In genomic region chr15:63893866-63894661, GRCh38 we compare ENCODE assay signal across 19 cellular contexts.
DNase-seq lines count a peak whose midpoint lies in the region; ATAC-seq and TF ChIP-seq lines count a peak whose summit lies in the region.
"Had no signal": no experiment of that assay in that cellular context is flagged by ENCODE, and none has a peak within 500 bp of the region (broad histone marks: within the 10 kb centered on the region; RNA-seq: fewer than 3 reads in every experiment).

No MANE protein-coding gene starts in this region.

- H3K4me1 Mint-ChIP-seq in CD4-positive, alpha-beta T cell (ENCODE audit: low read depth), result peaks cover 88% of the 10 kb centered on the region
- peaks cover 58% of the 10 kb centered on the region for H3K4me1 Mint-ChIP-seq in endothelial cell (ENCODE audit: unreplicated experiment)

- intact Hi-C loops in CD4-positive, alpha-beta T cell (cut with DNase I, micrococcal nuclease), result loop anchor here (1.0 to 5.0 kb wide), 5 partner anchors 34 to 282 kb away; no protein-coding TSS in a partner anchor
- intact Hi-C loops in psoas muscle (cut with DNase I), result loop anchor here (5.0 kb wide), 3 partner anchors 62 to 153 kb away; partner anchors contain the start of genes HERC1 (in 2 of the 2) and DAPK2 (in 1 of the 2)
- intact Hi-C loops in adrenal gland (cut with DNase I), result loop anchor here (5.0 to 10.0 kb wide), 2 partner anchors 139 to 142 kb away; no protein-coding TSS in a partner anchor

- no peaks in the 10 kb centered on the region for H3K9me3 ChIP-seq in CD4-positive, alpha-beta T cell (ENCODE audit: control insufficient read depth, low read length)
- H3K9me3 ChIP-seq in KOPT-K1 (ENCODE audit: insufficient read depth, low read length, poor library complexity, severe bottlenecking), result no peaks in the 10 kb centered on the region
- H3K9me3 ChIP-seq in psoas muscle, result no peaks in the 10 kb centered on the region
- no peaks in the 10 kb centered on the region for H3K9me3 ChIP-seq in adrenal gland (replicated peaks in 1 of 3)
- H3K9me3 ChIP-seq: left lung, SJSA1, thyroid gland had no signal

- CTCF ChIA-PET in CD4-positive, alpha-beta T cell (lab: Charles Lee), result interaction anchor here (0.6 to 2.1 kb wide), 3 partner anchors 28 to 152 kb away, joined by 4 to 8 read pairs (median 6); partner anchors contain the start of gene DAPK2

- H3K4me3 ChIP-seq in psoas muscle, result no peak overlapping the region
- no peak overlapping the region for H3K4me3 ChIP-seq in adrenal gland
- H3K4me3 ChIP-seq: left lung, SJSA1, thyroid gland had no signal

- H3K27me3 Mint-ChIP-seq in CD4-positive, alpha-beta T cell, result no peaks in the 10 kb centered on the region
- peaks cover 3% of the 10 kb centered on the region for H3K27me3 Mint-ChIP-seq in endothelial cell (ENCODE audit: unreplicated experiment)
- H3K27me3 Mint-ChIP-seq: activated B cell treated with CpG ODN at 0.5 μM for 24 hours had no signal

- no peak for TF ChIP-seq CTCF in CD4-positive, alpha-beta T cell (IDR thresholded peaks at IDR 0.05)
- no peak for TF ChIP-seq CTCF in psoas muscle (IDR thresholded peaks at IDR 0.05)
- TF ChIP-seq CTCF in adrenal gland (IDR thresholded peaks at IDR 0.05), result no peak
- no peak for TF ChIP-seq CTCF in endothelial cell (IDR thresholded peaks at IDR 0.05; ENCODE audit: unreplicated experiment)

- H3K9me3 Mint-ChIP-seq in CD4-positive, alpha-beta T cell, result no peaks in the 10 kb centered on the region
- H3K9me3 Mint-ChIP-seq in endothelial cell (ENCODE audit: unreplicated experiment), result no peaks in the 10 kb centered on the region
- H3K9me3 Mint-ChIP-seq: activated B cell treated with CpG ODN at 0.5 μM for 24 hours; activated T-helper 2 cell treated with anti-CD3 and anti-CD28 coated beads, Interferon-gamma antibody, Interleukin-2, Interleukin-4, amounts not matched to agents 10 μg/mL and 5 μg/mL and 100 μg/mL, durations not matched to agents 14 hours and 24 hours and 36 hours; stimulated activated effector memory CD8-positive, alpha-beta T cell treated with anti-CD3 and anti-CD28 coated beads, Interleukin-12 subunit alpha, Interleukin-12 subunit beta, amount 100 ng/mL, for 72 hours had no signal

- ATAC-seq in CD4-positive, alpha-beta T cell (ENCODE audit: poor library complexity), result no peak
- peak; percentile 80 to 85 (median 84) for ATAC-seq in psoas muscle
- ATAC-seq in GM19035 (IDR thresholded peaks at IDR 0.05; ENCODE audit: unreplicated experiment), result no peak
- ATAC-seq: foreskin keratinocyte; Panc1; stimulated activated effector memory CD8-positive, alpha-beta T cell treated with anti-CD3 and anti-CD28 coated beads, Interleukin-12 subunit alpha, Interleukin-12 subunit beta, amount 100 ng/mL, for 72 hours had no signal

- H3K27me3 ChIP-seq in CD4-positive, alpha-beta T cell (ENCODE audit: control insufficient read depth, insufficient read depth, low read length), result no peaks in the 10 kb centered on the region
- H3K27me3 ChIP-seq in psoas muscle (ENCODE audit: insufficient read depth in 3 of 3, low read length in 2 of 3) (no peaks in the 10 kb centered on the region), adrenal gland (no peaks in the 10 kb centered on the region)
- H3K27me3 ChIP-seq: foreskin keratinocyte, left lung, SJSA1, thyroid gland had no signal

- POLR2A ChIA-PET in CD4-positive, alpha-beta T cell (lab: Charles Lee), result interaction anchor here (0.6 to 4.1 kb wide), 6 partner anchors 10 to 110 kb away, joined by 3 to 25 read pairs (median 4); no protein-coding TSS in a partner anchor

- H3K36me3 Mint-ChIP-seq in CD4-positive, alpha-beta T cell (ENCODE audit: low read depth), result no peaks in the 10 kb centered on the region
- no peaks in the 10 kb centered on the region for H3K36me3 Mint-ChIP-seq in endothelial cell (ENCODE audit: low read depth, unreplicated experiment)
- H3K36me3 Mint-ChIP-seq: stimulated activated effector memory CD8-positive, alpha-beta T cell treated with anti-CD3 and anti-CD28 coated beads, Interleukin-12 subunit alpha, Interleukin-12 subunit beta, amount 100 ng/mL, for 72 hours had no signal

- H3K4me1 ChIP-seq in psoas muscle (peaks cover 63% of the 10 kb centered on the region), adrenal gland (replicated peaks in 1 of 2) (peaks cover 11 to 12% of the 10 kb centered on the region in 2 donors)
- H3K4me1 ChIP-seq: foreskin keratinocyte had no signal

- no peak overlapping the region for H3K27ac ChIP-seq in CD4-positive, alpha-beta T cell (ENCODE audit: low read depth, low read length)
- H3K27ac ChIP-seq in KOPT-K1 (ENCODE audit: low read depth, low read length, poor library complexity, severe bottlenecking) (peak overlapping the region; percentile 58), psoas muscle (peak overlapping the region; percentile 88), adrenal gland (no peak overlapping the region)
- H3K27ac ChIP-seq: epithelial cell of prostate, foreskin keratinocyte, SJSA1, thyroid gland had no signal

- 45 to 49% (median 45%) methylated on average over 12 of the region's 12 CpGs for WGBS in psoas muscle, 3 donors
- 82 to 93% (median 92%) methylated on average over 3 to 12 of the region's 12 CpGs for WGBS in adrenal gland, 4 donors

- DNase-seq in CD4-positive, alpha-beta T cell, result no peak
- DNase-seq in glomerular visceral epithelial cell (ENCODE audit: extremely low spot score) (peak; percentile 19), psoas muscle (peak; percentile 71 to 92), adrenal gland (no peak), endothelial cell (ENCODE audit: low spot score) (no peak)
- DNase-seq: activated B cell treated with CpG ODN at 0.5 μM for 24 hours, dermis blood vessel endothelial cell, foreskin keratinocyte, H7, left lung, T-helper 9 cell, thyroid gland had no signal

- peak overlapping the region; percentile 86 for H3K27ac Mint-ChIP-seq in CD4-positive, alpha-beta T cell
- no peak overlapping the region for H3K27ac Mint-ChIP-seq in endothelial cell (ENCODE audit: unreplicated experiment)
- H3K27ac Mint-ChIP-seq: activated B cell treated with CpG ODN at 0.5 μM for 24 hours; activated T-helper 2 cell treated with anti-CD3 and anti-CD28 coated beads, Interferon-gamma antibody, Interleukin-2, Interleukin-4, amounts not matched to agents 10 μg/mL and 5 μg/mL and 100 μg/mL, durations not matched to agents 14 hours and 24 hours and 36 hours; stimulated activated effector memory CD8-positive, alpha-beta T cell treated with anti-CD3 and anti-CD28 coated beads, Interleukin-12 subunit alpha, Interleukin-12 subunit beta, amount 100 ng/mL, for 72 hours had no signal

- no peak overlapping the region for H3K4me3 Mint-ChIP-seq in CD4-positive, alpha-beta T cell
- H3K4me3 Mint-ChIP-seq in endothelial cell (ENCODE audit: unreplicated experiment), result no peak overlapping the region
- H3K4me3 Mint-ChIP-seq: activated B cell treated with CpG ODN at 0.5 μM for 24 hours had no signal

- no peaks in the 10 kb centered on the region for H3K36me3 ChIP-seq in KOPT-K1 (ENCODE audit: insufficient read depth, low read length)
- H3K36me3 ChIP-seq in psoas muscle (ENCODE audit: insufficient read depth in 1 of 2, low read depth in 1 of 2), result no peaks in the 10 kb centered on the region
- H3K36me3 ChIP-seq in adrenal gland (replicated peaks in 1 of 2), result no peaks in the 10 kb centered on the region
- H3K36me3 ChIP-seq: left lung, SJSA1, thyroid gland had no signal

- no peak for TF ChIP-seq POLR2A in adrenal gland (IDR thresholded peaks at IDR 0.05)

Comparison
In these comparisons a context has a peak if more than half of its experiments do, and no peak if none do; other contexts are left out.
1. ATAC-seq: peak in psoas muscle (4 of 4); none in CD4-positive, alpha-beta T cell (single experiment) and GM19035 (single experiment).
2. DNase-seq: peak in glomerular visceral epithelial cell (single experiment) and psoas muscle (2 of 2); none in CD4-positive, alpha-beta T cell (0 of 10), adrenal gland (0 of 7) and endothelial cell (single experiment).
3. H3K27ac ChIP-seq: peak in KOPT-K1 (single experiment) and psoas muscle (single experiment); none in CD4-positive, alpha-beta T cell (single experiment) and adrenal gland (0 of 5).